In genomic region chr11:45371251-45371749, GRCh38 we compare ENCODE assay signal across 8 cellular contexts.
DNase-seq lines count a peak whose midpoint lies in the region; ATAC-seq and TF ChIP-seq lines count a peak whose summit lies in the region.

No MANE protein-coding gene starts in this region.

- in situ Hi-C loops in GM13976 (cut with MboI; ENCODE audit: low sequenced_read_pairs, unreplicated experiment), result loop anchor here (25.0 kb wide), 1 partner anchor 391 kb away; no protein-coding TSS in a partner anchor

- no peaks in the 10 kb centered on the region for H3K27me3 ChIP-seq in right atrium auricular region
- H3K27me3 ChIP-seq in aorta (ENCODE audit: control insufficient read depth in 1 of 2, insufficient read depth in 2 of 2, low read length in 1 of 2), result no peaks in the 10 kb centered on the region

- peak overlapping the region; percentile 34 for H3K9ac ChIP-seq in SK-N-MC (ENCODE audit: insufficient read length)

- no peak for ATAC-seq in aorta (ENCODE audit: low FRiP score)

- no peaks in the 10 kb centered on the region for H3K36me3 ChIP-seq in SK-N-MC (ENCODE audit: insufficient read depth, low read length)
- no peaks in the 10 kb centered on the region for H3K36me3 ChIP-seq in right atrium auricular region
- H3K36me3 ChIP-seq in aorta (ENCODE audit: control insufficient read depth in 1 of 2, insufficient read depth in 2 of 2, low read length in 1 of 2), result no peaks in the 10 kb centered on the region

- H3K4me3 ChIP-seq in SK-N-MC (peak overlapping the region; percentile 38), right atrium auricular region (no peak overlapping the region), aorta (ENCODE audit: low read length in 2 of 2) (no peak overlapping the region)

- H3K4me1 ChIP-seq in right atrium auricular region (peaks cover 0 to 10% of the 10 kb centered on the region in 2 donors), aorta (ENCODE audit: control insufficient read depth in 1 of 2, insufficient read depth in 2 of 2, low read length in 2 of 2) (no peaks in the 10 kb centered on the region)

- WGBS in aorta, 2 donors, result 9 to 10% methylated on average over 18 of the region's 18 CpGs

- TF ChIP-seq CTCF in GM13976 (IDR thresholded peaks at IDR 0.05; ENCODE audit: borderline replicate concordance, control extremely low read depth, extremely low read depth, insufficient read depth, missing control alignments) (peak; percentile 83), right atrium auricular region (IDR thresholded peaks at IDR 0.05) (peak; percentile 70 to 94)

- intact Hi-C loops in aorta (cut with DNase I), result loop anchor here (2.0 kb wide), 3 partner anchors 284 to 402 kb away; no protein-coding TSS in a partner anchor

- DNase-seq in 8988T (peak; percentile 90), GM13976 (ENCODE audit: low spot score) (peak; percentile 84), NCI-H1048 (lab: John Stamatoyannopoulos, UW) (peak; percentile 81), SK-N-MC (ENCODE audit: low read depth, low spot score) (no peak), right atrium auricular region (ENCODE audit: low spot score) (peak; percentile 66), pulmonary artery endothelial cell (ENCODE audit: low read depth, low spot score) (peak; percentile 26), aorta (peak; percentile 75 to 84)
- peak; percentile 11 for DNase-seq in activated naive CD8-positive, alpha-beta T cell treated with anti-CD3 and anti-CD28 coated beads, Interleukin-2, amount 50 U/mL, for 16 hours (ENCODE audit: low read depth, low spot score)

- H3K9me3 ChIP-seq in SK-N-MC (ENCODE audit: low read depth, low read length) (no peaks in the 10 kb centered on the region), right atrium auricular region (no peaks in the 10 kb centered on the region), aorta (ENCODE audit: control insufficient read depth, low read length) (no peaks in the 10 kb centered on the region)

- H3K27ac ChIP-seq in SK-N-MC, result no peak overlapping the region
- H3K27ac ChIP-seq in right atrium auricular region, result no peak overlapping the region
- no peak overlapping the region for H3K27ac ChIP-seq in aorta (ENCODE audit: low read depth in 1 of 2, low read length in 2 of 2)
